8 cellular contexts compared by ENCODE assay signal in genomic region chr5:96661101-96661840, GRCh38. TPM values are rescaled to one million over a fixed set of nuclear protein-coding genes. Genes with fewer than 3 reads are reported as not detected.
DNase-seq lines count a peak whose midpoint lies in the region; ATAC-seq and TF ChIP-seq lines count a peak whose summit lies in the region.

No MANE protein-coding gene starts in this region.

- peak overlapping the region; percentile 65 for H3K4me3 ChIP-seq in GM12864 (ENCODE audit: low read depth, low read length)
- H3K4me3 ChIP-seq in OCI-LY1 (ENCODE audit: low read depth, low read length, poor library complexity, severe bottlenecking) = peak overlapping the region; percentile 76
- H3K4me3 ChIP-seq in right atrium auricular region = peak overlapping the region; percentile 91 to 95

- peaks cover 28% of the 10 kb centered on the region for H3K4me1 ChIP-seq in OCI-LY1 (ENCODE audit: insufficient read depth, low read length, severe bottlenecking)
- H3K4me1 ChIP-seq in right atrium auricular region = peaks cover 0 to 26% of the 10 kb centered on the region in 2 donors

- peaks cover 37% of the 10 kb centered on the region for H3K4me1 Mint-ChIP-seq in activated naive CD8-positive, alpha-beta T cell (ENCODE audit: low read depth)

- peak; percentile 23 for ATAC-seq in HG02623 (IDR thresholded peaks at IDR 0.05; ENCODE audit: unreplicated experiment)
- no peak for ATAC-seq in GM18873 (IDR thresholded peaks at IDR 0.05; ENCODE audit: low FRiP score, unreplicated experiment)

- peak overlapping the region; percentile 96 for H2AFZ ChIP-seq in OCI-LY1 (ENCODE audit: low read length)

- H3K36me3 ChIP-seq in OCI-LY1 (ENCODE audit: insufficient read depth, low read length) = no peaks in the 10 kb centered on the region
- no peaks in the 10 kb centered on the region for H3K36me3 ChIP-seq in right atrium auricular region

- H3K27me3 ChIP-seq in OCI-LY1 (ENCODE audit: insufficient read depth, low read length) = no peaks in the 10 kb centered on the region
- no peaks in the 10 kb centered on the region for H3K27me3 ChIP-seq in right atrium auricular region

- H4K20me1 ChIP-seq in OCI-LY1 (ENCODE audit: insufficient read depth, low read length) = no peaks in the 10 kb centered on the region

- TF ChIP-seq CTCF in GM12864 (IDR thresholded peaks at IDR 0.05; ENCODE audit: low read depth, low read length, missing control alignments) (no peak), OCI-LY1 (IDR thresholded peaks at IDR 0.05; ENCODE audit: low read length) (no peak; the same call in 1 of the 2 replicates), right atrium auricular region (IDR thresholded peaks at IDR 0.05) (no peak)

- H3K4me3 Mint-ChIP-seq in activated naive CD8-positive, alpha-beta T cell = peak overlapping the region; percentile 94

- peaks cover 6% of the 10 kb centered on the region for H3K79me2 ChIP-seq in OCI-LY1 (ENCODE audit: insufficient read depth, low read length)

- H3K9me3 Mint-ChIP-seq in activated naive CD8-positive, alpha-beta T cell (ENCODE audit: low read depth) = no peaks in the 10 kb centered on the region

- DNase-seq in GM12864 (ENCODE audit: low read depth) (no peak), right atrium auricular region (ENCODE audit: low spot score) (no peak), retina (peak; percentile 70), 8988T (no peak)

- peak overlapping the region; percentile 97 for H3K4me2 ChIP-seq in OCI-LY1 (ENCODE audit: low read length)

- H3K9me2 ChIP-seq in OCI-LY1 (ENCODE audit: low read depth, low read length) = no peaks in the 10 kb centered on the region

- no peaks in the 10 kb centered on the region for H3K36me3 Mint-ChIP-seq in activated naive CD8-positive, alpha-beta T cell

- H3K27ac Mint-ChIP-seq in activated naive CD8-positive, alpha-beta T cell = peak overlapping the region; percentile 91

- H3K9me3 ChIP-seq in OCI-LY1 (ENCODE audit: low read length) = no peaks in the 10 kb centered on the region
- no peaks in the 10 kb centered on the region for H3K9me3 ChIP-seq in right atrium auricular region

- H3K27ac ChIP-seq in OCI-LY1 (ENCODE audit: low read depth, low read length, poor library complexity, severe bottlenecking) = peak overlapping the region; percentile 92
- peak overlapping the region; percentile 98 to 100 for H3K27ac ChIP-seq in right atrium auricular region

- H3K9ac ChIP-seq in OCI-LY1 (ENCODE audit: low read length) = peak overlapping the region; percentile 92

- H3K27me3 Mint-ChIP-seq in activated naive CD8-positive, alpha-beta T cell = no peaks in the 10 kb centered on the region

- H3F3A ChIP-seq in OCI-LY1 (ENCODE audit: insufficient read depth, low read length) = peaks cover 4% of the 10 kb centered on the region; the same call in 1 of the 2 replicates

RNA-seq across cellular contexts. Expression of gene CAST, which starts 0.9 kb away (rescaled TPM):
- 100 to 1,000 TPM; 439 to 631 TPM for total RNA-seq in right atrium auricular region
